Comparison of ENCODE assay signal across 14 cellular contexts in genomic region chr11:60186128-60186527, GRCh38. TPM values are rescaled to one million over a fixed set of nuclear protein-coding genes. Genes with fewer than 3 reads are reported as not detected.
A peak's percentile ranks its signal among the peaks of the same experiment; 100 is the strongest.
DNase-seq lines count a peak whose midpoint lies in the region; ATAC-seq, FAIRE-seq and TF ChIP-seq lines count a peak whose summit lies in the region.
"Not testable (repeated sequence)": the region's sequence is repeated elsewhere in the genome, so short reads cannot be mapped to it uniquely, and the experiment has no call there.
"Had no signal": no experiment of that assay in that cellular context is flagged by ENCODE, and none has a peak within 500 bp of the region (broad histone marks: within the 10 kb centered on the region; RNA-seq: fewer than 3 reads in every experiment).

No MANE protein-coding gene starts in this region.

- peaks cover 0 to 58% (median 19%) of the 10 kb centered on the region in 11 experiments; a peak in 19 of 22 replicates for H3K9me3 ChIP-seq in BLaER1 treated with 17β-estradiol and CSF1 and Interleukin-3, amounts not matched to agents 10 nM and 100 nM (replicated peaks in 1 of 11)
- H3K9me3 ChIP-seq in K562 (replicated peaks; ENCODE audit: control insufficient read depth, insufficient read depth, low read depth, low read length); gastroesophageal sphincter; suprapubic skin; upper lobe of right lung: not testable (repeated sequence)

- TF ChIP-seq CTCF in K562 (IDR thresholded peaks at IDR 0.05 in 2 of 3, conservative IDR thresholded peaks at IDR 0.05 in 1 of 3; ENCODE audit: insufficient read depth in 2 of 3, low read depth in 1 of 3, low read length in 3 of 3); gastroesophageal sphincter (IDR thresholded peaks at IDR 0.05); suprapubic skin (IDR thresholded peaks at IDR 0.05); upper lobe of right lung (IDR thresholded peaks at IDR 0.05): not testable (repeated sequence)

- in situ Hi-C loops in K562 (cut with MboI) = not testable (repeated sequence)

- peaks cover 0 to 14% (median 0%) of the 10 kb centered on the region in 11 experiments; a peak in 3 of 22 replicates for H3K36me3 ChIP-seq in BLaER1 treated with 17β-estradiol and CSF1 and Interleukin-3, amounts not matched to agents 10 nM and 100 nM
- H3K36me3 ChIP-seq in K562 (ENCODE audit: control insufficient read depth, insufficient read depth, low read length); gastroesophageal sphincter; suprapubic skin; upper lobe of right lung: not testable (repeated sequence)

- POLR2A ChIA-PET in K562 (lab: Yijun Ruan, JAX) = not testable (repeated sequence)

- not testable (repeated sequence) for H3K36me3 Mint-ChIP-seq in naive B cell

- peak overlapping the region; percentile 36 to 94 (median 86); a peak in 20 of 22 replicates for H3K27ac ChIP-seq in BLaER1 treated with 17β-estradiol and CSF1 and Interleukin-3, amounts not matched to agents 10 nM and 100 nM
- H3K27ac ChIP-seq in K562 (ENCODE audit: extremely low read depth, low read depth, low read length) (peak overlapping the region; percentile 63; the same call in 2 of the 3 replicates), gastroesophageal sphincter (peak overlapping the region in 3 of 4 donors; percentile 13 to 24 (median 14)), suprapubic skin (peak overlapping the region; percentile 45), upper lobe of right lung (peak overlapping the region; percentile 36)

- H3K9ac ChIP-seq in BLaER1 treated with 17β-estradiol and CSF1 and Interleukin-3, amounts not matched to agents 10 nM and 100 nM = peak overlapping the region in 8 of 11 experiments; percentile 52 to 77 (median 68); a peak in 16 of 22 replicates
- H3K9ac ChIP-seq in K562 (ENCODE audit: insufficient read depth in 1 of 2, low read depth in 2 of 2, low read length in 2 of 2) = not testable (repeated sequence)

- TF ChIP-seq EP300 in K562 (IDR thresholded peaks at IDR 0.05; ENCODE audit: low read length); gastroesophageal sphincter (IDR thresholded peaks at IDR 0.05); suprapubic skin (IDR thresholded peaks at IDR 0.05): not testable (repeated sequence)

- H3K79me2 ChIP-seq in K562 (ENCODE audit: control insufficient read depth, insufficient read depth, low read length) = not testable (repeated sequence)

- not testable (repeated sequence) for H3K27me3 ChIP-seq in BLaER1 treated with 17β-estradiol and CSF1 and Interleukin-3, amounts not matched to agents 10 nM and 100 nM; K562 (ENCODE audit: control insufficient read depth in 2 of 2, insufficient read depth in 2 of 2, low read length in 2 of 2); gastroesophageal sphincter; suprapubic skin; upper lobe of right lung

- H4K20me1 ChIP-seq in BLaER1 treated with 17β-estradiol and CSF1 and Interleukin-3, amounts not matched to agents 10 nM and 100 nM; K562 (replicated peaks; ENCODE audit: control insufficient read depth, insufficient read depth, low read length): not testable (repeated sequence)

- peaks cover 38 to 56% (median 56%) of the 10 kb centered on the region in 3 donors for H3K4me1 Mint-ChIP-seq in naive B cell

- TF ChIP-seq RAD21 in K562 (CRISPR knock-in tag; conservative IDR thresholded peaks at IDR 0.05 in 1 of 2, IDR thresholded peaks at IDR 0.05 in 1 of 2) = not testable (repeated sequence)

- not testable (repeated sequence) for H3K27me3 Mint-ChIP-seq in naive B cell

- peaks cover 2 to 11% (median 7%) of the 10 kb centered on the region in 7 donors for H3K9me3 Mint-ChIP-seq in naive B cell

- intact Hi-C loops in K562 (cut with micrococcal nuclease); upper lobe of right lung (cut with DNase I): not testable (repeated sequence)

- H3K4me1 ChIP-seq in BLaER1 treated with 17β-estradiol and CSF1 and Interleukin-3, amounts not matched to agents 10 nM and 100 nM = peaks cover 34 to 86% (median 65%) of the 10 kb centered on the region in 10 experiments
- H3K4me1 ChIP-seq in K562 (replicated peaks in 1 of 2; ENCODE audit: control insufficient read depth in 2 of 2, insufficient read depth in 2 of 2, low read length in 2 of 2) = peaks cover 3 to 23% of the 10 kb centered on the region in 2 experiments; a peak in 2 of 5 replicates
- not testable (repeated sequence) for H3K4me1 ChIP-seq in gastroesophageal sphincter, suprapubic skin, upper lobe of right lung

- peak overlapping the region in 5 of 6 donors; percentile 46 to 93 (median 49) for H3K27ac Mint-ChIP-seq in naive B cell

- H2AFZ ChIP-seq in K562 (ENCODE audit: low read depth, low read length) = not testable (repeated sequence)

- peak overlapping the region; percentile 36 to 98 (median 78); a peak in 21 of 22 replicates for H3K4me2 ChIP-seq in BLaER1 treated with 17β-estradiol and CSF1 and Interleukin-3, amounts not matched to agents 10 nM and 100 nM
- H3K4me2 ChIP-seq in K562 (ENCODE audit: insufficient read depth, low read length) = 0 out of 2 replicates have a peak overlapping the region, but pooled peaks have one; percentile 3

- peak; percentile 46 for DNase-seq in MV-4-11 (lab: John Stamatoyannopoulos, UW)
- not testable (repeated sequence) for DNase-seq in K562 (ENCODE audit: extremely low read depth in 1 of 4, low spot score in 3 of 4); naive B cell; suprapubic skin (ENCODE audit: low spot score in 2 of 2); upper lobe of right lung

- H3K4me3 ChIP-seq in BLaER1 treated with 17β-estradiol and CSF1 and Interleukin-3, amounts not matched to agents 10 nM and 100 nM = peak overlapping the region in 2 of 10 experiments; percentile 18 to 53; a peak in 4 of 20 replicates
- not testable (repeated sequence) for H3K4me3 ChIP-seq in K562, gastroesophageal sphincter, suprapubic skin, upper lobe of right lung

- not testable (repeated sequence) for FAIRE-seq in K562 (lab: Jason Lieb, UNC)

- CTCF ChIA-PET in K562 (lab: Yijun Ruan, JAX; ENCODE audit: low intra/inter-chr PET ratio) = not testable (repeated sequence)

- 77% methylated on average over 2 of the region's 2 CpGs for WGBS in K562 (ENCODE audit: insufficient coverage, low coverage, missing lambda C conversion rate)
- WGBS in gastroesophageal sphincter (ENCODE audit: low coverage in 1 of 2), 2 donors = 88 to 100% methylated on average over 1 of the region's 2 CpGs
- 87% methylated on average over 2 of the region's 2 CpGs for WGBS in suprapubic skin

- ATAC-seq in K562; gastroesophageal sphincter; naive B cell (ENCODE audit: low read depth in 2 of 2); upper lobe of right lung: not testable (repeated sequence)

- TF ChIP-seq POLR2A in K562 (conservative IDR thresholded peaks at IDR 0.05); gastroesophageal sphincter (IDR thresholded peaks at IDR 0.05); suprapubic skin (IDR thresholded peaks at IDR 0.05): not testable (repeated sequence)

- H3K4me3 Mint-ChIP-seq in naive B cell = peak overlapping the region in 6 of 8 donors; percentile 4 to 67 (median 17)

- BruUV-seq in K562 (replicated peaks; lab: Mats Ljungman, UMichigan) = not testable (repeated sequence)

- not testable (repeated sequence) for H3K9me1 ChIP-seq in K562 (ENCODE audit: control insufficient read depth, insufficient read depth, low read length)

RNA-seq across cellular contexts. Expression of gene MS4A6A, which starts 3.2 kb away (rescaled TPM):
- 0.35 TPM in 1 of 2 replicates, not detected in the other for total RNA-seq in K562 (2011; cell fraction: chromatin; rRNA removed; ENCODE audit: low replicate concordance)
- 0.33 and 0.53 TPM in 2 replicates for total RNA-seq in K562 (2011; cell fraction: nucleolus; rRNA removed)
- not detected in 2 replicates for total RNA-seq in K562 (2011; cell fraction: nucleoplasm; rRNA removed)
- 1.7 and 2.0 TPM in 2 replicates for total RNA-seq in K562 (2014; rRNA removed)
- 3.3 and 3.4 TPM in 2 replicates for total RNA-seq in K562 (2014; rRNA removed; fragmentation: Illumina TruSeq; extraction: Trizol)
- total RNA-seq in K562 (2015; rRNA removed; fragmentation: Illumina TruSeq; extraction: Trizol) = 9.1 and 9.5 TPM in 2 replicates
- 1.7 and 3.4 TPM in 2 replicates for total RNA-seq in K562 (2021)
- polyA plus RNA-seq in K562 (2011; rRNA removed) = 0.57 and 25.1 TPM in 2 replicates
- polyA plus RNA-seq in K562 (2011; cell fraction: cytosol; rRNA removed) = 0.06 and 11.1 TPM in 2 replicates
- 0.13 and 26.4 TPM in 2 replicates for polyA plus RNA-seq in K562 (2011; cell fraction: nucleus; rRNA removed)
- polyA plus RNA-seq in K562 (2012) = 1.9 and 7.6 TPM in 2 replicates
- 4.3 and 5.6 TPM in 2 replicates for polyA plus RNA-seq in K562 (2014; fragmentation: Illumina TruSeq; extraction: Trizol)
- polyA plus RNA-seq in K562 (2014; fragmentation: Nextera tagmentation; extraction: Ambion mirVana) = 1 to 10 TPM; 5.5 to 5.8 TPM
- 4.2 and 4.7 TPM in 2 replicates for polyA plus RNA-seq in K562 (2014; rRNA removed)
- 12.9 TPM in 1 of 2 replicates, not detected in the other for polyA minus RNA-seq in K562 (2011; rRNA and poly(A)+ RNA removed)
- polyA minus RNA-seq in K562 (2011; cell fraction: cytosol; rRNA and poly(A)+ RNA removed) = 5.4 TPM in 1 of 2 replicates, not detected in the other
- 16.8 TPM in 1 of 2 replicates, not detected in the other for polyA minus RNA-seq in K562 (2011; cell fraction: nucleus; rRNA and poly(A)+ RNA removed)
- 100 to 1,000 TPM in 2 of 4 donors, 10 to 100 TPM in 2; 27.5 to 137 (median 74.3) TPM for total RNA-seq in gastroesophageal sphincter
- polyA plus RNA-seq in naive B cell (ENCODE audit: low read depth in 6 of 6) = 10 to 100 TPM in 2 of 6 donors, 1 to 10 TPM in 4; 1.5 to 11.3 (median 3.3) TPM
- total RNA-seq in suprapubic skin = 10 to 100 TPM in 2 of 4 donors, 1 to 10 TPM in 2; 6.9 to 13.4 (median 9.2) TPM
- total RNA-seq in upper lobe of right lung = 112 TPM
- total RNA-seq: A172, Caco-2, H4, HFFc6, HT1080 had no signal

RNA-seq across cellular contexts. Expression of gene MS4A4E, which starts 56.8 kb away (rescaled TPM):
- not detected in 2 replicates for total RNA-seq in K562 (2011; cell fraction: chromatin; rRNA removed; ENCODE audit: low replicate concordance)
- not detected in 2 replicates for total RNA-seq in K562 (2011; cell fraction: nucleolus; rRNA removed)
- total RNA-seq in K562 (2011; cell fraction: nucleoplasm; rRNA removed) = not detected in 2 replicates
- total RNA-seq in K562 (2014; rRNA removed) (0.24 and 0.36 TPM in 2 replicates), K562 (2014; rRNA removed; fragmentation: Illumina TruSeq; extraction: Trizol) (0.32 TPM in 1 of 2 replicates, not detected in the other), K562 (2015; rRNA removed; fragmentation: Illumina TruSeq; extraction: Trizol) (0.65 and 0.87 TPM in 2 replicates), K562 (2021) (0.33 TPM in 1 of 2 replicates, not detected in the other), gastroesophageal sphincter (1 to 10 TPM in 3 of 4 donors, not detected in 1; 3.0 to 8.2 (median 3.9) TPM), suprapubic skin (1 to 10 TPM in 1 of 4 donors, under 1 TPM in 2, not detected in 1; 0.60 to 5.1 (median 0.98) TPM), upper lobe of right lung (3.0 TPM)
- polyA plus RNA-seq in K562 (2011; rRNA removed) (0.27 TPM in 1 of 2 replicates, not detected in the other), K562 (2014; fragmentation: Illumina TruSeq; extraction: Trizol) (0.14 and 0.36 TPM in 2 replicates), K562 (2014; fragmentation: Nextera tagmentation; extraction: Ambion mirVana) (under 1 TPM; 0.11 to 0.22 TPM), K562 (2014; rRNA removed) (0.27 and 0.81 TPM in 2 replicates), naive B cell (ENCODE audit: low read depth in 6 of 6) (not detected)
- not detected in 2 replicates for polyA plus RNA-seq in K562 (2011; cell fraction: cytosol; rRNA removed)
- polyA plus RNA-seq in K562 (2011; cell fraction: nucleus; rRNA removed) = 0.16 and 1.2 TPM in 2 replicates
- polyA plus RNA-seq in K562 (2012) = 0.61 and 1.3 TPM in 2 replicates
- polyA minus RNA-seq in K562 (2011; rRNA and poly(A)+ RNA removed) = 0.84 TPM in 1 of 2 replicates, not detected in the other
- not detected in 2 replicates for polyA minus RNA-seq in K562 (2011; cell fraction: cytosol; rRNA and poly(A)+ RNA removed)
- 2.4 TPM in 1 of 2 replicates, not detected in the other for polyA minus RNA-seq in K562 (2011; cell fraction: nucleus; rRNA and poly(A)+ RNA removed)
- total RNA-seq: A172; Caco-2; CD8-positive, alpha-beta memory T cell; H4; HFFc6; HT1080 had no signal
- polyA plus RNA-seq: CD8-positive, alpha-beta memory T cell; IgD-negative memory B cell had no signal

Comparison
In these comparisons a context has a peak if more than half of its experiments do, and no peak if none do; other contexts are left out.
1. H3K27ac ChIP-seq: peak in every context shown above with its lines; median percentile 86 in BLaER1 treated with 17β-estradiol and CSF1 and Interleukin-3, amounts not matched to agents 10 nM and 100 nM; 63 in K562; 45 in suprapubic skin; 36 in upper lobe of right lung; 14 in gastroesophageal sphincter.